8 cellular contexts compared by ENCODE assay signal in genomic region chr22:24270556-24271405, GRCh38. TPM values are rescaled to one million over a fixed set of nuclear protein-coding genes. Genes with fewer than 3 reads are reported as not detected.
DNase-seq lines count a peak whose midpoint lies in the region; ATAC-seq and TF ChIP-seq lines count a peak whose summit lies in the region.

Gene SPECC1L (plus strand): TSS chr22:24270831. CDS start chr22:24302232, 31,401 bp downstream.

- TF ChIP-seq POLR2A in lower leg skin (IDR thresholded peaks at IDR 0.05), result peak in 1 of 2 donors; percentile 76

- peak in 1 of 3 donors; percentile 26 for TF ChIP-seq CTCF in lower leg skin (IDR thresholded peaks at IDR 0.05)

- ATAC-seq in GM19397 (IDR thresholded peaks at IDR 0.05; ENCODE audit: unreplicated experiment) (peak; percentile 87), HG03565 (IDR thresholded peaks at IDR 0.05; ENCODE audit: unreplicated experiment) (peak; percentile 70)

- intact Hi-C loops in lower leg skin (cut with DNase I; ENCODE audit: low total_unique reads), result no loop called here

- DNase-seq in CD1c-positive myeloid dendritic cell (ENCODE audit: extremely low spot score), result peak; percentile 96
- peak; percentile 91 for DNase-seq in NCI-H82 (lab: John Stamatoyannopoulos, UW)
- DNase-seq in activated CD4-positive, alpha-beta T cell treated with anti-CD3 and anti-CD28 coated beads, Interleukin-2, amount 50 U/mL, for 48 hours, result peak; percentile 86 to 89
- DNase-seq in dermis microvascular lymphatic vessel endothelial cell (ENCODE audit: low read depth in 2 of 2), result peak; percentile 78 to 94
- DNase-seq in lower leg skin (ENCODE audit: low spot score in 2 of 2), result peak; percentile 83 to 98
- DNase-seq in stimulated activated CD4-positive, alpha-beta T cell treated with anti-CD3 and anti-CD28 coated beads, Interleukin-4, amount 100 ng/mL, for 4 hours, result peak; percentile 86 to 91

- WGBS in lower leg skin, 2 donors, result 0% methylated on average over 43 to 57 of the region's 90 CpGs

- peak within 1 kb of the TSS; percentile 99 for H3K4me3 ChIP-seq in lower leg skin (ENCODE audit: low read depth, poor library complexity, severe bottlenecking)

RNA-seq across cellular contexts. Expression of gene SPECC1L, which starts in this region (rescaled TPM):
- total RNA-seq in dermis microvascular lymphatic vessel endothelial cell, result 40.3 and 75.5 TPM in 2 replicates
- total RNA-seq in lower leg skin, result 10 to 100 TPM; 17.6 to 30.6 (median 23.3) TPM

Comparison
In these comparisons a context has a peak if more than half of its experiments do, and no peak if none do; other contexts are left out.
1. Peak in every context shown above with its lines: DNase-seq, ATAC-seq and H3K4me3 ChIP-seq.